In the genomic region with DNA sequence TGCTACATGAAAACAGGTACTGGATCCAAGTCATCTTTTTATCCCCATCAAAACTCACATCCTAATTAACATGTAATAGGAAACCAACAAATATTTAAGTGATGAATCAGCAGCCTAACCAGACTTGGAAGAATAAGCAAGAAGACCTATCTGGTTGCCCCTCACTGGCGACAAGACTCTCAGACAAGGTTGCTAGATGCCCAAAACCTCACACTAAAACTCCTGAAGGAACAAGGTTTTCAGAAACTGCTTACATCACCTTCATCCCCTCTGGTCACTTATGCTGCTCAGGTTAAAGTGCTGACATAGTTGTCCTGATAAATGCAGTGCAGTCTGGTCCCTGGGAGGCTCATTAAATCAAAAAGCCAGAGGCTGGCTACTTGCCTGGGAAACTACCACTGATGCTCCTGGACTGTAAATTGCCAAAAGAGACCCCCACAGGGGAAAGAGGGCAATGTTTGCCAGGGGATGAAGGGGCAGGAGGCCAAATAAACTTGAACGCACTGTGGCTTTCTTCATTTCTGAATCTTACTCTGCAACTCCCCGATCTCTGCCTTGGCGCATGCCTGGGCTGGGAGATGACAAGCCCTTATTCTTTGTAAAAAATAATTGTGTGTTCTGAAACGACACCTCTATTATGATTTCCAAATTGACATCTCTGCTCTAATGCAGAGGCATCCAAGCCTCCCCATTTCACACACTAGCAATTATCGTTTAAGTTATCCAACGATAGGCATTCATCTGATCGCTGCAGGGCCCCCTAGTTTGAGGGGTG, we compare ENCODE assay signal across 12 cellular contexts.
A peak's percentile ranks its signal among the peaks of the same experiment; 100 is the strongest.
DNase-seq lines count a peak whose midpoint lies in the region; ATAC-seq and TF ChIP-seq lines count a peak whose summit lies in the region.
"Had no signal": no experiment of that assay in that cellular context is flagged by ENCODE, and none has a peak within 500 bp of the region (broad histone marks: within the 10 kb centered on the region; RNA-seq: fewer than 3 reads in every experiment).

No MANE protein-coding gene starts in this region.

- 47 to 81% methylated on average over 8 of the region's 8 CpGs for WGBS in esophagus squamous epithelium, 2 donors

- no peaks in the 10 kb centered on the region for H3K36me3 ChIP-seq in breast epithelium
- no peaks in the 10 kb centered on the region for H3K36me3 ChIP-seq in esophagus squamous epithelium
- H3K36me3 ChIP-seq in uterus: no peaks in the 10 kb centered on the region

- no peak for ATAC-seq in GM21825 (IDR thresholded peaks at IDR 0.05; ENCODE audit: unreplicated experiment)
- ATAC-seq: esophagus mucosa had no signal

- H3K9me3 ChIP-seq in breast epithelium (no peaks in the 10 kb centered on the region), esophagus squamous epithelium (no peaks in the 10 kb centered on the region), uterus (no peaks in the 10 kb centered on the region)

- H3K27ac ChIP-seq in breast epithelium (peak overlapping the region; percentile 3 to 55), esophagus squamous epithelium (no peak overlapping the region), uterus (no peak overlapping the region)

- intact Hi-C loops in breast epithelium (cut with DNase I; ENCODE audit: low total_unique reads): no loop called here
- intact Hi-C loops in esophagus squamous epithelium (cut with DNase I): no loop called here
- intact Hi-C loops in uterus (cut with DNase I; ENCODE audit: low total_unique reads): no loop called here

- H3K4me3 ChIP-seq in breast epithelium (no peak overlapping the region), esophagus squamous epithelium (no peak overlapping the region), uterus (no peak overlapping the region)

- TF ChIP-seq POLR2A in breast epithelium (IDR thresholded peaks at IDR 0.05) (no peak), esophagus squamous epithelium (IDR thresholded peaks at IDR 0.05) (no peak), uterus (IDR thresholded peaks at IDR 0.05) (no peak)

- DNase-seq in Caki2 (ENCODE audit: low read depth) (peak; percentile 59), M059J (ENCODE audit: low read depth) (peak; percentile 96), breast epithelium (ENCODE audit: low spot score in 2 of 2) (no peak), kidney tubule cell (ENCODE audit: low spot score) (peak; percentile 83), esophagus squamous epithelium (lab: John Stamatoyannopoulos, UW) (no peak), uterus (no peak), SKM-1 (lab: John Stamatoyannopoulos, UW; ENCODE audit: unreplicated experiment) (no peak)
- DNase-seq: activated B cell treated with CpG ODN at 0.5 μM for 24 hours; activated naive CD4-positive, alpha-beta T cell treated with Interleukin-2 at 50 U/mL for 16 hours; stimulated activated naive CD4-positive, alpha-beta T cell had no signal

- H3K27me3 ChIP-seq in breast epithelium (no peaks in the 10 kb centered on the region), esophagus squamous epithelium (no peaks in the 10 kb centered on the region), uterus (no peaks in the 10 kb centered on the region)

- in situ Hi-C loops in Caki2 (cut with HindIII; ENCODE audit: low pct_unique_long_range_greater_than_20kb, low sequenced_read_pairs): no loop called here

- TF ChIP-seq CTCF in breast epithelium (IDR thresholded peaks at IDR 0.05): no peak
- TF ChIP-seq CTCF in esophagus squamous epithelium (IDR thresholded peaks at IDR 0.05): no peak
- TF ChIP-seq CTCF in uterus (IDR thresholded peaks at IDR 0.05): no peak

- H3K4me1 ChIP-seq in breast epithelium (peaks cover 0 to 9% of the 10 kb centered on the region in 2 donors), esophagus squamous epithelium (peaks cover 0 to 9% (median 0%) of the 10 kb centered on the region in 3 donors), uterus (no peaks in the 10 kb centered on the region)

Comparison
In these comparisons a context has a peak if more than half of its experiments do, and no peak if none do; other contexts are left out.
1. DNase-seq: peak in Caki2 (single experiment), M059J (single experiment) and kidney tubule cell (single experiment); none in breast epithelium (0 of 2), esophagus squamous epithelium (single experiment), uterus (0 of 2) and SKM-1 (single experiment).
2. H3K27ac ChIP-seq: peak in breast epithelium (2 of 2); none in esophagus squamous epithelium (0 of 4) and uterus (0 of 2).